ENCODE assay signal across 9 cellular contexts in the genomic region with DNA sequence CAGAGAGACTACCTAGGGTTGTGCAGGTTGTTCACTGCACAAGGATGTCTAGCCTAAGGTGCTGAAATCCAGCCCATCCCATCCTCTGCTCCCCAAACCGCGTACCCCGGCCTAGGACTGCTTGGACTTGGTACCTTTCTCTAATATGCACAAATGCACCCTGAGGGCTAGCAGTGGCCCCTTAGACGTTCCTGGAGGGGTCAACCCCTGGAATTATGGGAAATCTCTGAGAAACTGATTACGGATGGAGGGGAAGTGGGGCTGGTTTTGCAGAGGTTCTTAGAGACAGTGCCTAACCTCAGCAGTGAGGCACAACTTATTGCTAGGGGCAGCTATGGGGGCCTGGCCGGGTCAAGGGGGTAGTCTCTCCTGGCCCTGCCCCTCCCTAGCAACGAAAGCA. TPM values are rescaled to one million over a fixed set of nuclear protein-coding genes. Genes with fewer than 3 reads are reported as not detected.
DNase-seq lines count a peak whose midpoint lies in the region; ATAC-seq, FAIRE-seq and TF ChIP-seq lines count a peak whose summit lies in the region.
"Had no signal": no experiment of that assay in that cellular context is flagged by ENCODE, and none has a peak within 500 bp of the region (broad histone marks: within the 10 kb centered on the region; RNA-seq: fewer than 3 reads in every experiment).

No MANE protein-coding gene starts in this region.

- H3K36me3 Mint-ChIP-seq in activated CD4-positive, alpha-beta T cell treated with anti-CD3 and anti-CD28 coated beads, Interleukin-2, amount 10 ng/mL, durations not matched to agents 24 days and 14 days (ENCODE audit: low read depth), result peaks cover 19% of the 10 kb centered on the region
- H3K36me3 Mint-ChIP-seq in activated T-helper 1 cell treated with anti-CD3 and anti-CD28 coated beads, Interleukin-12 subunit alpha, Interleukin-12 subunit beta, Interleukin-2, Interleukin-4 antibody, amounts not matched to agents 30 ng/mL and 10 ng/mL and 1 ng/mL, durations not matched to agents 14 hours and 24 hours and 36 hours (ENCODE audit: low read depth), result peaks cover 15% of the 10 kb centered on the region

- H3K27ac ChIP-seq in keratinocyte (ENCODE audit: control insufficient read depth, insufficient read depth, low read length), result peak overlapping the region; percentile 95
- peak overlapping the region; percentile 20 to 98 (median 97) for H3K27ac ChIP-seq in stomach

- TF ChIP-seq CTCF in keratinocyte (optimal IDR thresholded peaks at IDR 0.05 in 1 of 3, IDR thresholded peaks at IDR 0.05 in 1 of 3, conservative IDR thresholded peaks at IDR 0.05 in 1 of 3; ENCODE audit: extremely low read depth in 1 of 3, insufficient read depth in 2 of 3, low read length in 3 of 3), result no peak
- TF ChIP-seq CTCF in stomach (IDR thresholded peaks at IDR 0.05), result no peak

- peak overlapping the region; percentile 91 for H3K9ac ChIP-seq in keratinocyte (ENCODE audit: control insufficient read depth, extremely low read depth, insufficient read depth, low read length)

- H3K9me1 ChIP-seq in keratinocyte (ENCODE audit: control insufficient read depth, extremely low read depth, insufficient read depth, low read length), result no peaks in the 10 kb centered on the region

- peak overlapping the region; percentile 8 for H3K27ac Mint-ChIP-seq in activated CD4-positive, alpha-beta T cell treated with anti-CD3 and anti-CD28 coated beads, Interleukin-2, amount 10 ng/mL, durations not matched to agents 24 days and 14 days
- H3K27ac Mint-ChIP-seq in activated T-helper 1 cell treated with anti-CD3 and anti-CD28 coated beads, Interleukin-12 subunit alpha, Interleukin-12 subunit beta, Interleukin-2, Interleukin-4 antibody, amounts not matched to agents 30 ng/mL and 10 ng/mL and 1 ng/mL, durations not matched to agents 14 hours and 24 hours and 36 hours, result no peak overlapping the region

- H3K27me3 ChIP-seq in keratinocyte (ENCODE audit: control insufficient read depth, extremely low read depth, insufficient read depth, low read length), result no peaks in the 10 kb centered on the region
- no peaks in the 10 kb centered on the region for H3K27me3 ChIP-seq in stomach

- intact Hi-C loops in activated CD4-positive, alpha-beta T cell treated with anti-CD3 and anti-CD28 coated beads, Interleukin-2, amount 10 ng/mL, durations not matched to agents 24 days and 14 days (cut with micrococcal nuclease), result no loop called here
- intact Hi-C loops in activated T-helper 1 cell treated with anti-CD3 and anti-CD28 coated beads, Interleukin-12 subunit alpha, Interleukin-12 subunit beta, Interleukin-2, Interleukin-4 antibody, amounts not matched to agents 30 ng/mL and 10 ng/mL and 1 ng/mL, durations not matched to agents 14 hours and 24 hours and 36 hours (cut with micrococcal nuclease), result no loop called here
- intact Hi-C loops in stomach (cut with DNase I; ENCODE audit: low total_unique reads), result no loop called here

- H3K36me3 ChIP-seq in keratinocyte (ENCODE audit: control insufficient read depth in 2 of 2, extremely low read depth in 1 of 2, insufficient read depth in 2 of 2, low read length in 2 of 2), result peaks cover 4 to 5% of the 10 kb centered on the region in 2 experiments
- peaks cover 0 to 14% (median 6%) of the 10 kb centered on the region in 4 donors for H3K36me3 ChIP-seq in stomach

- peak overlapping the region; percentile 96 for H3K4me3 Mint-ChIP-seq in activated CD4-positive, alpha-beta T cell treated with anti-CD3 and anti-CD28 coated beads, Interleukin-2, amount 10 ng/mL, durations not matched to agents 24 days and 14 days
- H3K4me3 Mint-ChIP-seq in activated T-helper 1 cell treated with anti-CD3 and anti-CD28 coated beads, Interleukin-12 subunit alpha, Interleukin-12 subunit beta, Interleukin-2, Interleukin-4 antibody, amounts not matched to agents 30 ng/mL and 10 ng/mL and 1 ng/mL, durations not matched to agents 14 hours and 24 hours and 36 hours, result peak overlapping the region; percentile 88

- peaks cover 19% of the 10 kb centered on the region for H3K4me1 Mint-ChIP-seq in activated CD4-positive, alpha-beta T cell treated with anti-CD3 and anti-CD28 coated beads, Interleukin-2, amount 10 ng/mL, durations not matched to agents 24 days and 14 days
- peaks cover 17% of the 10 kb centered on the region for H3K4me1 Mint-ChIP-seq in activated T-helper 1 cell treated with anti-CD3 and anti-CD28 coated beads, Interleukin-12 subunit alpha, Interleukin-12 subunit beta, Interleukin-2, Interleukin-4 antibody, amounts not matched to agents 30 ng/mL and 10 ng/mL and 1 ng/mL, durations not matched to agents 14 hours and 24 hours and 36 hours (ENCODE audit: low read depth)

- no peak for ATAC-seq in GM19328 (IDR thresholded peaks at IDR 0.05; ENCODE audit: unreplicated experiment)

- TF ChIP-seq POLR2A in stomach (IDR thresholded peaks at IDR 0.05), result no peak
- no peak for TF ChIP-seq POLR2A in H54 (IDR thresholded peaks at IDR 0.05; ENCODE audit: low read depth, low read length)

- no peak overlapping the region for H2AFZ ChIP-seq in keratinocyte (ENCODE audit: control insufficient read depth, low read length)

- TF ChIP-seq EP300 in stomach (IDR thresholded peaks at IDR 0.05), result no peak

- dilution Hi-C loops in keratinocyte (cut with MboI; ENCODE audit: extremely low pct_ligation_motif_present, low sequenced_read_pairs), result no loop called here

- WGBS in stomach, 5 donors, result 70 to 80% (median 78%) methylated on average over 7 of the region's 7 CpGs

- H3K79me2 ChIP-seq in keratinocyte (ENCODE audit: control insufficient read depth, insufficient read depth, low read length), result peaks cover 47% of the 10 kb centered on the region

- H3K4me1 ChIP-seq in keratinocyte (ENCODE audit: control insufficient read depth, extremely low read depth, insufficient read depth, low read length), result peaks cover 74% of the 10 kb centered on the region
- peaks cover 56 to 72% (median 64%) of the 10 kb centered on the region in 4 donors for H3K4me1 ChIP-seq in stomach

- DNase-seq in activated CD4-positive, alpha-beta T cell treated with anti-CD3 and anti-CD28 coated beads, Interleukin-2, amount 10 ng/mL, durations not matched to agents 24 days and 14 days, result no peak
- no peak for DNase-seq in activated CD4-positive, alpha-beta T cell treated with anti-CD3 and anti-CD28 coated beads for 48 hours
- no peak for DNase-seq in activated T-helper 1 cell treated with anti-CD3 and anti-CD28 coated beads, Interleukin-12 subunit alpha, Interleukin-12 subunit beta, Interleukin-2, Interleukin-4 antibody, amounts not matched to agents 30 ng/mL and 10 ng/mL and 1 ng/mL, durations not matched to agents 14 hours and 24 hours and 36 hours (ENCODE audit: low spot score)
- DNase-seq in keratinocyte (ENCODE audit: low read depth, low spot score) (no peak), stomach (no peak), H54 (ENCODE audit: insufficient read length, low spot score) (no peak), occipital lobe (lab: John Stamatoyannopoulos, UW) (no peak)
- DNase-seq: NCI-H1092 had no signal

- H3K9me3 ChIP-seq in keratinocyte (ENCODE audit: control insufficient read depth, low read depth, low read length) (no peaks in the 10 kb centered on the region), stomach (no peaks in the 10 kb centered on the region)

- H3K4me3 ChIP-seq in keratinocyte (ENCODE audit: control insufficient read depth in 2 of 3, extremely low read depth in 1 of 3, insufficient read depth in 2 of 3, low read depth in 1 of 3, low read length in 3 of 3), result peak overlapping the region in 2 of 3 experiments; percentile 26 to 66
- H3K4me3 ChIP-seq in stomach, result peak overlapping the region in 1 of 4 donors; percentile 4

- H4K20me1 ChIP-seq in keratinocyte (ENCODE audit: control insufficient read depth, extremely low read depth, insufficient read depth, low read length), result no peaks in the 10 kb centered on the region

- H3K27me3 Mint-ChIP-seq in activated CD4-positive, alpha-beta T cell treated with anti-CD3 and anti-CD28 coated beads, Interleukin-2, amount 10 ng/mL, durations not matched to agents 24 days and 14 days, result peaks cover 2% of the 10 kb centered on the region
- no peaks in the 10 kb centered on the region for H3K27me3 Mint-ChIP-seq in activated T-helper 1 cell treated with anti-CD3 and anti-CD28 coated beads, Interleukin-12 subunit alpha, Interleukin-12 subunit beta, Interleukin-2, Interleukin-4 antibody, amounts not matched to agents 30 ng/mL and 10 ng/mL and 1 ng/mL, durations not matched to agents 14 hours and 24 hours and 36 hours (ENCODE audit: insufficient read depth)

- no peaks in the 10 kb centered on the region for H3K9me3 Mint-ChIP-seq in activated CD4-positive, alpha-beta T cell treated with anti-CD3 and anti-CD28 coated beads, Interleukin-2, amount 10 ng/mL, durations not matched to agents 24 days and 14 days
- H3K9me3 Mint-ChIP-seq in activated T-helper 1 cell treated with anti-CD3 and anti-CD28 coated beads, Interleukin-12 subunit alpha, Interleukin-12 subunit beta, Interleukin-2, Interleukin-4 antibody, amounts not matched to agents 30 ng/mL and 10 ng/mL and 1 ng/mL, durations not matched to agents 14 hours and 24 hours and 36 hours, result no peaks in the 10 kb centered on the region

- peak overlapping the region; percentile 73 for H3K4me2 ChIP-seq in keratinocyte (ENCODE audit: control insufficient read depth, extremely low read depth, insufficient read depth, low read depth, low read length)

- FAIRE-seq in keratinocyte (lab: Jason Lieb, UNC), result peak; percentile 46
- no peak for FAIRE-seq in H54 (lab: Jason Lieb, UNC)

RNA-seq across cellular contexts. Expression of gene C11orf68, which starts 2.5 kb away (rescaled TPM):
- total RNA-seq in activated CD4-positive, alpha-beta T cell treated with anti-CD3 and anti-CD28 coated beads, Interleukin-2, amount 10 ng/mL, durations not matched to agents 24 days and 14 days, result 20.9 and 21.1 TPM in 2 replicates
- 18.5 and 21.4 TPM in 2 replicates for total RNA-seq in activated T-helper 1 cell treated with anti-CD3 and anti-CD28 coated beads, Interleukin-12 subunit alpha, Interleukin-12 subunit beta, Interleukin-2, Interleukin-4 antibody, amounts not matched to agents 30 ng/mL and 10 ng/mL and 1 ng/mL, durations not matched to agents 14 hours and 24 hours and 36 hours
- 18.4 to 30.9 TPM (median 25.0 TPM) in 3 replicates for polyA plus RNA-seq in keratinocyte
- polyA plus RNA-seq in keratinocyte (2011; ENCODE audit: low read depth), result 1.4 TPM
- 28.7 and 36.0 TPM in 2 replicates for polyA plus RNA-seq in keratinocyte (2011; cell fraction: cytosol; rRNA removed)
- polyA plus RNA-seq in keratinocyte (2011; cell fraction: nucleus; rRNA removed), result 33.6 and 47.2 TPM in 2 replicates
- polyA plus RNA-seq in keratinocyte (2012; ENCODE audit: low replicate concordance), result 26.6 and 37.1 TPM in 2 replicates
- polyA minus RNA-seq in keratinocyte, result 18.3 to 56.3 TPM (median 27.3 TPM) in 3 replicates
- polyA minus RNA-seq in keratinocyte (2011; cell fraction: cytosol; rRNA and poly(A)+ RNA removed), result 47.8 TPM
- polyA minus RNA-seq in keratinocyte (2011; cell fraction: nucleus; rRNA and poly(A)+ RNA removed), result 15.0 and 15.4 TPM in 2 replicates
- 10 to 100 TPM in 3 of 5 donors, 1 to 10 TPM in 2; 3.1 to 16.8 (median 10.1) TPM for total RNA-seq in stomach
- polyA plus RNA-seq in stomach, result 10 to 100 TPM; 26.9 to 31.3 (median 29.6) TPM
- total RNA-seq in occipital lobe, result 12.6 TPM

RNA-seq across cellular contexts. Expression of gene DRAP1, which starts 2.8 kb away (rescaled TPM):
- total RNA-seq in activated CD4-positive, alpha-beta T cell treated with anti-CD3 and anti-CD28 coated beads, Interleukin-2, amount 10 ng/mL, durations not matched to agents 24 days and 14 days, result 113 and 117 TPM in 2 replicates
- total RNA-seq in activated T-helper 1 cell treated with anti-CD3 and anti-CD28 coated beads, Interleukin-12 subunit alpha, Interleukin-12 subunit beta, Interleukin-2, Interleukin-4 antibody, amounts not matched to agents 30 ng/mL and 10 ng/mL and 1 ng/mL, durations not matched to agents 14 hours and 24 hours and 36 hours, result 119 and 129 TPM in 2 replicates
- 135 to 175 TPM (median 138 TPM) in 3 replicates for polyA plus RNA-seq in keratinocyte
- 117 TPM for polyA plus RNA-seq in keratinocyte (2011; ENCODE audit: low read depth)
- polyA plus RNA-seq in keratinocyte (2011; cell fraction: cytosol; rRNA removed), result 70.3 and 209 TPM in 2 replicates
- 81.8 and 104 TPM in 2 replicates for polyA plus RNA-seq in keratinocyte (2011; cell fraction: nucleus; rRNA removed)
- 279 and 338 TPM in 2 replicates for polyA plus RNA-seq in keratinocyte (2012; ENCODE audit: low replicate concordance)
- polyA minus RNA-seq in keratinocyte, result 23.8 to 86.3 TPM (median 25.4 TPM) in 3 replicates
- polyA minus RNA-seq in keratinocyte (2011; cell fraction: cytosol; rRNA and poly(A)+ RNA removed), result 89.4 TPM
- polyA minus RNA-seq in keratinocyte (2011; cell fraction: nucleus; rRNA and poly(A)+ RNA removed), result 15.5 and 15.6 TPM in 2 replicates
- total RNA-seq in stomach, result 100 to 1,000 TPM in 1 of 5 donors, 10 to 100 TPM in 4; 13.3 to 133 (median 49.2) TPM
- polyA plus RNA-seq in stomach, result 10 to 100 TPM; 64.0 to 89.2 (median 77.9) TPM
- 50.4 TPM for total RNA-seq in occipital lobe

RNA-seq across cellular contexts. Expression of gene FOSL1, which starts 16.2 kb away (rescaled TPM):
- 32.1 and 32.9 TPM in 2 replicates for total RNA-seq in activated CD4-positive, alpha-beta T cell treated with anti-CD3 and anti-CD28 coated beads, Interleukin-2, amount 10 ng/mL, durations not matched to agents 24 days and 14 days
- 31.7 and 33.5 TPM in 2 replicates for total RNA-seq in activated T-helper 1 cell treated with anti-CD3 and anti-CD28 coated beads, Interleukin-12 subunit alpha, Interleukin-12 subunit beta, Interleukin-2, Interleukin-4 antibody, amounts not matched to agents 30 ng/mL and 10 ng/mL and 1 ng/mL, durations not matched to agents 14 hours and 24 hours and 36 hours
- polyA plus RNA-seq in keratinocyte, result 9.4 to 25.3 TPM (median 21.8 TPM) in 3 replicates
- polyA plus RNA-seq in keratinocyte (2011; ENCODE audit: low read depth), result 38.5 TPM
- 21.6 and 35.0 TPM in 2 replicates for polyA plus RNA-seq in keratinocyte (2011; cell fraction: cytosol; rRNA removed)
- polyA plus RNA-seq in keratinocyte (2011; cell fraction: nucleus; rRNA removed), result 43.0 and 46.2 TPM in 2 replicates
- polyA plus RNA-seq in keratinocyte (2012; ENCODE audit: low replicate concordance), result 60.1 and 130 TPM in 2 replicates
- 15.0 to 229 TPM (median 21.9 TPM) in 3 replicates for polyA minus RNA-seq in keratinocyte
- polyA minus RNA-seq in keratinocyte (2011; cell fraction: cytosol; rRNA and poly(A)+ RNA removed), result 43.5 TPM
- 14.2 and 21.5 TPM in 2 replicates for polyA minus RNA-seq in keratinocyte (2011; cell fraction: nucleus; rRNA and poly(A)+ RNA removed)
- total RNA-seq in stomach, result 10 to 100 TPM in 1 of 5 donors, 1 to 10 TPM in 2, not detected in 2; 1.7 to 43.3 (median 1.9) TPM
- 10 to 100 TPM in 2 of 3 donors, 1 to 10 TPM in 1; 7.0 to 14.7 (median 14.1) TPM for polyA plus RNA-seq in stomach
- total RNA-seq in occipital lobe, result not detected

RNA-seq across cellular contexts. Expression of gene CCDC85B, which starts 25.9 kb away (rescaled TPM):
- total RNA-seq in activated CD4-positive, alpha-beta T cell treated with anti-CD3 and anti-CD28 coated beads, Interleukin-2, amount 10 ng/mL, durations not matched to agents 24 days and 14 days, result 62.2 and 62.5 TPM in 2 replicates
- 66.7 and 70.8 TPM in 2 replicates for total RNA-seq in activated T-helper 1 cell treated with anti-CD3 and anti-CD28 coated beads, Interleukin-12 subunit alpha, Interleukin-12 subunit beta, Interleukin-2, Interleukin-4 antibody, amounts not matched to agents 30 ng/mL and 10 ng/mL and 1 ng/mL, durations not matched to agents 14 hours and 24 hours and 36 hours
- polyA plus RNA-seq in keratinocyte (4.1 to 6.8 TPM (median 6.0 TPM) in 3 replicates), stomach (10 to 100 TPM; 25.1 to 50.4 (median 42.5) TPM)
- 3.4 TPM for polyA plus RNA-seq in keratinocyte (2011; ENCODE audit: low read depth)
- polyA plus RNA-seq in keratinocyte (2011; cell fraction: cytosol; rRNA removed), result 2.0 and 12.5 TPM in 2 replicates
- polyA plus RNA-seq in keratinocyte (2011; cell fraction: nucleus; rRNA removed), result 2.0 and 4.4 TPM in 2 replicates
- 18.1 and 48.7 TPM in 2 replicates for polyA plus RNA-seq in keratinocyte (2012; ENCODE audit: low replicate concordance)
- 0.30 to 1.3 TPM in 2 of 3 replicates, not detected in the other for polyA minus RNA-seq in keratinocyte
- 35.3 TPM for polyA minus RNA-seq in keratinocyte (2011; cell fraction: cytosol; rRNA and poly(A)+ RNA removed)
- polyA minus RNA-seq in keratinocyte (2011; cell fraction: nucleus; rRNA and poly(A)+ RNA removed), result 2.5 and 5.2 TPM in 2 replicates
- total RNA-seq in stomach (10 to 100 TPM in 4 of 5 donors, 1 to 10 TPM in 1; 7.0 to 68.9 (median 20.6) TPM), occipital lobe (14.0 TPM)

RNA-seq across cellular contexts. Expression of gene FIBP, which starts 28.1 kb away (rescaled TPM):
- total RNA-seq in activated CD4-positive, alpha-beta T cell treated with anti-CD3 and anti-CD28 coated beads, Interleukin-2, amount 10 ng/mL, durations not matched to agents 24 days and 14 days, result 91.0 and 95.7 TPM in 2 replicates
- 86.8 and 93.2 TPM in 2 replicates for total RNA-seq in activated T-helper 1 cell treated with anti-CD3 and anti-CD28 coated beads, Interleukin-12 subunit alpha, Interleukin-12 subunit beta, Interleukin-2, Interleukin-4 antibody, amounts not matched to agents 30 ng/mL and 10 ng/mL and 1 ng/mL, durations not matched to agents 14 hours and 24 hours and 36 hours
- polyA plus RNA-seq in keratinocyte (83.0 to 104 TPM (median 95.1 TPM) in 3 replicates), stomach (10 to 100 TPM; 45.2 to 76.5 (median 66.0) TPM)
- 22.0 TPM for polyA plus RNA-seq in keratinocyte (2011; ENCODE audit: low read depth)
- 93.5 and 140 TPM in 2 replicates for polyA plus RNA-seq in keratinocyte (2011; cell fraction: cytosol; rRNA removed)
- polyA plus RNA-seq in keratinocyte (2011; cell fraction: nucleus; rRNA removed), result 46.6 and 47.5 TPM in 2 replicates
- polyA plus RNA-seq in keratinocyte (2012; ENCODE audit: low replicate concordance), result 72.0 and 94.4 TPM in 2 replicates
- 85.8 to 127 TPM (median 106 TPM) in 3 replicates for polyA minus RNA-seq in keratinocyte
- polyA minus RNA-seq in keratinocyte (2011; cell fraction: cytosol; rRNA and poly(A)+ RNA removed), result 169 TPM
- polyA minus RNA-seq in keratinocyte (2011; cell fraction: nucleus; rRNA and poly(A)+ RNA removed), result 40.3 and 41.0 TPM in 2 replicates
- total RNA-seq in stomach (100 to 1,000 TPM in 2 of 5 donors, 10 to 100 TPM in 3; 25.4 to 488 (median 74.3) TPM), occipital lobe (107 TPM)
